24 cellular contexts compared by ENCODE assay signal in the genomic region with DNA sequence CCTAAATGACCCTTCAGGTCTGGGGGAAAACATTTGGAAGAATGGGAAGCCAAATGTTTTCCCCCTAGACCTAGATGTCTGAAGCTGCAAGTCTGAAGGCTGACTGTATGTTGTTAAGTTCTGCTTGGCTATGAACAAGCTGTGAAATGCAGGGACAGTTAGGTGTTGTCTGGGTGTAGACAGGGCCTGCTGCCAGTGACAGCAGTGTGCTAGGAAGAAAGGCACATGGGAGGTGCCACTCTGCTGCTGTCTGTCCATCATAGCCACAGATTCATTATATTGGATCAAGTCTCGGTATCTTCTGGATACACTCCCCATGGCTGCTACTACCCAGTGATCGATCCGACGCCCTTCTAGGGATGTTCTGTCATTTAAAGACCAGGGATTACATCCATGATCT.
DNase-seq lines count a peak whose midpoint lies in the region; ATAC-seq lines count a peak whose summit lies in the region.
"Had no signal": no experiment of that assay in that cellular context is flagged by ENCODE, and none has a peak within 500 bp of the region (broad histone marks: within the 10 kb centered on the region; RNA-seq: fewer than 3 reads in every experiment).

No MANE protein-coding gene starts in this region.

- POLR2A ChIA-PET in naive thymus-derived CD8-positive, alpha-beta T cell (lab: Charles Lee) = no interaction called here

- no peak overlapping the region for H3K4me3 ChIP-seq in H7 (ENCODE audit: insufficient read depth, low read depth, low read length)
- no peak overlapping the region for H3K4me3 ChIP-seq in mesendoderm (ENCODE audit: low read length)
- H3K4me3 ChIP-seq: A549, GM23248, K562 had no signal

- DNase-seq in D341Med (ENCODE audit: low spot score) = peak; percentile 46
- DNase-seq in H7 = peak; percentile 0
- DNase-seq in NCI-H82 treated with DMSO at 0.1 percent for 48 hours (lab: John Stamatoyannopoulos, UW; ENCODE audit: unreplicated experiment) = peak; percentile 77
- no peak for DNase-seq in mesendoderm
- no peak for DNase-seq in naive thymus-derived CD8-positive, alpha-beta T cell
- DNase-seq in NCI-H510A treated with DMSO at 0.1 percent for 48 hours (lab: John Stamatoyannopoulos, UW) = no peak
- DNase-seq in NOMO-1 treated with DMSO at 0.1 percent for 48 hours (lab: John Stamatoyannopoulos, UW; ENCODE audit: unreplicated experiment) = no peak
- no peak for DNase-seq in effector CD8-positive, alpha-beta T cell (lab: John Stamatoyannopoulos, UW)
- DNase-seq: CD8-positive, alpha-beta memory T cell; GM23248; HCEC 1CT; Kasumi-1; NCI-H1092 treated with DMSO at 0.1 percent for 48 hours; NCI-H1436; NCI-H1930; NCI-H2227 treated with DMSO at 0.1 percent for 48 hours; NCI-H510A; PC-3; SK-N-SH; SW 1271 had no signal

- peak overlapping the region; percentile 2 for H2BK5ac ChIP-seq in mesendoderm (ENCODE audit: low read length)

- H2AK5ac ChIP-seq in mesendoderm (ENCODE audit: low read length) = no peak overlapping the region

- no peaks in the 10 kb centered on the region for H3K79me2 ChIP-seq in mesendoderm (ENCODE audit: control insufficient read depth, insufficient read depth, low read length)

- no CpG with 5 or more reads among the region's 4 CpGs for WGBS in mesendoderm (ENCODE audit: extremely low coverage, insufficient coverage, low lambda C conversion rate)

- H3K4me2 ChIP-seq in mesendoderm (ENCODE audit: low read length) = no peak overlapping the region
- H3K4me2 ChIP-seq: A549, SK-N-SH had no signal

- no peak for ATAC-seq in naive thymus-derived CD8-positive, alpha-beta T cell
- ATAC-seq: A549, K562, PC-3 had no signal

- peak overlapping the region; percentile 40 for H3K56ac ChIP-seq in mesendoderm (ENCODE audit: low read length)

- no peak overlapping the region for H3K9ac ChIP-seq in mesendoderm (ENCODE audit: low read length)
- H3K9ac ChIP-seq: GM23248, SK-N-SH had no signal

- no peaks in the 10 kb centered on the region for H3K79me1 ChIP-seq in mesendoderm (ENCODE audit: low read length)

- H2BK15ac ChIP-seq in mesendoderm (replicated peaks; ENCODE audit: low read depth) = no peak overlapping the region

- no peaks in the 10 kb centered on the region for H3K9me3 Mint-ChIP-seq in naive thymus-derived CD8-positive, alpha-beta T cell
- H3K9me3 Mint-ChIP-seq: T-helper 1 cell treated with Interleukin-12 subunit alpha and Interleukin-12 subunit beta and Interleukin-4 antibody, amounts not matched to agents 30 μg/mL and 1 μg/mL, for 36 hours had no signal

- H3K27me3 ChIP-seq in H7 (ENCODE audit: control insufficient read depth, insufficient read depth, low read length) (no peaks in the 10 kb centered on the region), mesendoderm (ENCODE audit: insufficient read depth, low read length, poor library complexity) (no peaks in the 10 kb centered on the region)

- no peak overlapping the region for H2BK120ac ChIP-seq in mesendoderm (ENCODE audit: low read depth, low read length)

- H3K27me3 Mint-ChIP-seq in naive thymus-derived CD8-positive, alpha-beta T cell = peaks cover 3 to 32% (median 14%) of the 10 kb centered on the region in 5 donors

- no peak overlapping the region for H4K5ac ChIP-seq in mesendoderm (ENCODE audit: low read length)

- peak overlapping the region; percentile 3 for H3K18ac ChIP-seq in mesendoderm (ENCODE audit: low read length)

- no peak overlapping the region for H3K4me3 Mint-ChIP-seq in naive thymus-derived CD8-positive, alpha-beta T cell
- H3K4me3 Mint-ChIP-seq: CD8-positive, alpha-beta memory T cell; T-helper 1 cell treated with Interleukin-12 subunit alpha and Interleukin-12 subunit beta and Interleukin-4 antibody, amounts not matched to agents 30 μg/mL and 1 μg/mL, for 36 hours had no signal

- no peaks in the 10 kb centered on the region for H3K4me1 Mint-ChIP-seq in naive thymus-derived CD8-positive, alpha-beta T cell
- H3K4me1 Mint-ChIP-seq: CD14-positive monocyte; CD8-positive, alpha-beta memory T cell had no signal

- H3K27ac Mint-ChIP-seq in naive thymus-derived CD8-positive, alpha-beta T cell = no peak overlapping the region
- H3K27ac Mint-ChIP-seq: CD14-positive monocyte; CD8-positive, alpha-beta memory T cell; T-helper 1 cell treated with Interleukin-12 subunit alpha and Interleukin-12 subunit beta and Interleukin-4 antibody, amounts not matched to agents 30 μg/mL and 1 μg/mL, for 36 hours had no signal

- no peak overlapping the region for H3K23ac ChIP-seq in mesendoderm (ENCODE audit: low read length)

- H3K4me1 ChIP-seq in mesendoderm (ENCODE audit: control insufficient read depth, low read depth, low read length) = peaks cover 15% of the 10 kb centered on the region
- H3K4me1 ChIP-seq: A549 had no signal

- no peak overlapping the region for H3K27ac ChIP-seq in mesendoderm (ENCODE audit: low read depth, low read length)
- H3K27ac ChIP-seq: A549, GM23248 had no signal

- H3K36me3 ChIP-seq in H7 (replicated peaks; ENCODE audit: control insufficient read depth, insufficient read depth, low read length) (no peaks in the 10 kb centered on the region), mesendoderm (ENCODE audit: control insufficient read depth, insufficient read depth, low read length) (no peaks in the 10 kb centered on the region)

- H4K8ac ChIP-seq in mesendoderm (ENCODE audit: low read depth, low read length) = no peak overlapping the region

- no peaks in the 10 kb centered on the region for H3K36me3 Mint-ChIP-seq in naive thymus-derived CD8-positive, alpha-beta T cell
- H3K36me3 Mint-ChIP-seq: CD14-positive monocyte; CD8-positive, alpha-beta memory T cell had no signal

- no peak overlapping the region for H3K4ac ChIP-seq in mesendoderm (ENCODE audit: low read depth, low read length)

Comparison
In these comparisons a context has a peak if more than half of its experiments do, and no peak if none do; other contexts are left out.
1. DNase-seq: peak in D341Med (single experiment), H7 (single experiment) and NCI-H82 treated with DMSO at 0.1 percent for 48 hours (single experiment); none in mesendoderm (single experiment), naive thymus-derived CD8-positive, alpha-beta T cell (0 of 10), NCI-H510A treated with DMSO at 0.1 percent for 48 hours (single experiment), NOMO-1 treated with DMSO at 0.1 percent for 48 hours (single experiment) and effector CD8-positive, alpha-beta T cell (single experiment).